Comparison of ENCODE assay signal across 8 cellular contexts in the genomic region with DNA sequence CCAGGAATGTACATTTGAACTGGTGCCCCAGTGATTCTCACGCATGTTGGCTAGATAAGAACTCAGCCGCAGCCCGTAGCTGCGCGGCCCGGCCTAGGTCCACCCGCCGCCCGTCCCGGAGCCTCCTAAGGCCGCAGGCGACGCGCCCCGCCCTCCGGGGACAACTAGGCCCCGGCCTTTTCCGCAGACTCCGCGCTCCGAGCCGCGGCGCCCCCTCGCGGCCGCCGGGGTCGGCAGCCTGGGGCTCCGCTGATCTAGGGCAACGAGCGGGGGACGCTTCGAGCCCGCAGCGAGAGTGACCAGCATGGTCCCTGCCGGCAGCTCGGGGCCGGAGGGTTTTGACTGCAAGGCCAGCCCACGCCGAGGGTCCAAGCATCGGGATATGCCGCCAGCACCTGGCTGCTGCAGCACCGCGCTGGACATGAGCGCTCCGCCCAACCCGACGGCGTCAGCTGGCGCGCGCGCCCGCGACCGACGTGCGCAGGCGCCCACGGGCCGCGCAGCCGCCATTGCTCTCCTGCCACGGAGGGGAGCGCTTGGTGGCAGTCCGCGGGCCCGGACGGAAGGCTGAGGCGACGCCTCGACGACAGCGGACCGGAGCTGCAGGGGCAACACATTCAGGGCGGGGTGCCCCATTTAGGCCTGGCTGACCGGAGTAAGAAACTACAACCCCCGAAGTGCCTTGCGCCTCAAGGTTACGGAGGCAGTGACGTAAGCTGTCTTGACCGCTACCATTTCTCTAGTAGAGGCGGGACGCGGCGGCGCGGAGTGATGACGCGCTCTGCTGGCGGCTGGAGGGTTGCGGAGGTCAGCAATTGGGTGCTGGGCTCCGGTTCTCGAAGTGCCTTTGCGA. TPM values are rescaled to one million over a fixed set of nuclear protein-coding genes. Genes with fewer than 3 reads are reported as not detected.
DNase-seq lines count a peak whose midpoint lies in the region; TF ChIP-seq lines count a peak whose summit lies in the region.

A gene with protein sequence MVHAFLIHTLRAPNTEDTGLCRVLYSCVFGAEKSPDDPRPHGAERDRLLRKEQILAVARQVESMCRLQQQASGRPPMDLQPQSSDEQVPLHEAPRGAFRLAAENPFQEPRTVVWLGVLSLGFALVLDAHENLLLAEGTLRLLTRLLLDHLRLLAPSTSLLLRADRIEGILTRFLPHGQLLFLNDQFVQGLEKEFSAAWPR (plus strand): TSS at position 500 of the 853 bp plus-strand sequence. CDS start 1,571 bp downstream, outside the sequence.

- peak within 1 kb of the TSS; percentile 92 for H3K4me2 ChIP-seq in MM.1S (ENCODE audit: low read depth, low read length)
- H3K4me2 ChIP-seq in neural progenitor cell, result peak within 1 kb of the TSS; percentile 94

- H3K27me3 Mint-ChIP-seq in neural progenitor cell (ENCODE audit: insufficient read depth, low read depth), result peaks cover 2% of the 10 kb centered on the region

- H4K20me1 ChIP-seq in MM.1S (ENCODE audit: insufficient read depth, low read length) (no peaks in the 10 kb centered on the region), neural progenitor cell (ENCODE audit: low read depth) (no peaks in the 10 kb centered on the region)

- DNase-seq in GF-D8 (lab: John Stamatoyannopoulos, UW) (peak; percentile 89), HCEC 1CT (peak; percentile 96), MM.1S (peak; percentile 97), SIG-M5 (lab: John Stamatoyannopoulos, UW) (peak; percentile 39), activated gamma-delta T cell (lab: John Stamatoyannopoulos, UW) (peak; percentile 96), foreskin fibroblast (peak; percentile 93 to 98), neural progenitor cell (ENCODE audit: low spot score) (peak; percentile 99)

- no peaks in the 10 kb centered on the region for H3K36me3 Mint-ChIP-seq in neural progenitor cell

- TF ChIP-seq CTCF in MM.1S (IDR thresholded peaks at IDR 0.05; ENCODE audit: low read length) (peak; percentile 95), foreskin fibroblast (IDR thresholded peaks at IDR 0.05; ENCODE audit: low read depth, low read length) (peak; percentile 97), neural progenitor cell (IDR thresholded peaks at IDR 0.05) (peak; percentile 99)

- H3K9ac ChIP-seq in MM.1S (ENCODE audit: low read length), result peak within 1 kb of the TSS; percentile 99
- peak within 1 kb of the TSS; percentile 72 for H3K9ac ChIP-seq in neural progenitor cell
- H3K9ac ChIP-seq in subcutaneous abdominal adipose tissue (ENCODE audit: low read length in 5 of 5), result peak within 1 kb of the TSS; percentile 68 to 96 (median 89)

- H3K27ac Mint-ChIP-seq in neural progenitor cell, result peak within 1 kb of the TSS; percentile 85

- H3K4me3 Mint-ChIP-seq in neural progenitor cell, result peak within 1 kb of the TSS; percentile 88

- no peaks in the 10 kb centered on the region for H3K9me3 Mint-ChIP-seq in neural progenitor cell

- H3K36me3 ChIP-seq in MM.1S (replicated peaks; ENCODE audit: insufficient read depth, low read length), result no peaks in the 10 kb centered on the region
- H3K36me3 ChIP-seq in neural progenitor cell, result no peaks in the 10 kb centered on the region
- peaks cover 4 to 35% (median 26%) of the 10 kb centered on the region in 5 donors for H3K36me3 ChIP-seq in subcutaneous abdominal adipose tissue (ENCODE audit: control insufficient read depth in 5 of 5, insufficient read depth in 5 of 5, low read length in 5 of 5)

- H3F3A ChIP-seq in MM.1S (ENCODE audit: insufficient read depth, low read length) (peaks cover 6% of the 10 kb centered on the region; the same call in 1 of the 2 replicates), neural progenitor cell (ENCODE audit: low read depth) (peaks cover 28% of the 10 kb centered on the region)

- H2AFZ ChIP-seq in MM.1S (ENCODE audit: low read length) (peak within 1 kb of the TSS; percentile 94), neural progenitor cell (replicated peaks) (peak within 1 kb of the TSS; percentile 90)

- H3K27me3 ChIP-seq in MM.1S (replicated peaks; ENCODE audit: insufficient read depth, low read length) (no peaks in the 10 kb centered on the region), neural progenitor cell (no peaks in the 10 kb centered on the region), subcutaneous abdominal adipose tissue (ENCODE audit: control insufficient read depth in 5 of 5, insufficient read depth in 4 of 5, low read length in 5 of 5) (no peaks in the 10 kb centered on the region)

- H3K4me1 Mint-ChIP-seq in neural progenitor cell, result peaks cover 33% of the 10 kb centered on the region

- H3K4me3 ChIP-seq in MM.1S (ENCODE audit: low read length) (peak within 1 kb of the TSS; percentile 95), foreskin fibroblast (ENCODE audit: low read depth in 1 of 2, low read length in 2 of 2) (peak within 1 kb of the TSS; percentile 69 to 88), neural progenitor cell (peak within 1 kb of the TSS; percentile 88), subcutaneous abdominal adipose tissue (ENCODE audit: low read depth in 1 of 5, low read length in 5 of 5) (peak within 1 kb of the TSS; percentile 71 to 84 (median 84))

- H3K9me3 ChIP-seq in MM.1S (replicated peaks; ENCODE audit: insufficient read depth, low read length) (no peaks in the 10 kb centered on the region), neural progenitor cell (ENCODE audit: low read depth) (no peaks in the 10 kb centered on the region), subcutaneous abdominal adipose tissue (ENCODE audit: control insufficient read depth in 5 of 5, low read length in 5 of 5) (no peaks in the 10 kb centered on the region)

- no peaks in the 10 kb centered on the region for H3K9me2 ChIP-seq in MM.1S (replicated peaks; ENCODE audit: insufficient read depth, low read length)

- H3K79me2 ChIP-seq in MM.1S (ENCODE audit: low read length) (peaks cover 10% of the 10 kb centered on the region), neural progenitor cell (ENCODE audit: low read depth) (peaks cover 4% of the 10 kb centered on the region)

- H3K27ac ChIP-seq in MM.1S (ENCODE audit: low read length) (peak within 1 kb of the TSS; percentile 96), neural progenitor cell (peak within 1 kb of the TSS; percentile 59), subcutaneous abdominal adipose tissue (ENCODE audit: low read depth, low read length) (peak within 1 kb of the TSS; percentile 95)

- 0 out of 2 replicates have a peak, but pooled peaks cover 5% of the 10 kb centered on the region for H3K4me1 ChIP-seq in MM.1S (ENCODE audit: low read length)
- peaks cover 10% of the 10 kb centered on the region for H3K4me1 ChIP-seq in neural progenitor cell
- peaks cover 4 to 29% (median 28%) of the 10 kb centered on the region in 5 donors for H3K4me1 ChIP-seq in subcutaneous abdominal adipose tissue (ENCODE audit: control insufficient read depth in 5 of 5, insufficient read depth in 5 of 5, low read length in 5 of 5)

RNA-seq across cellular contexts. Expression of the gene that starts here (rescaled TPM):
- 1.2 and 3.4 TPM in 2 replicates for total RNA-seq in neural progenitor cell (ENCODE audit: low replicate concordance)

Comparison
In these comparisons a context has a peak if more than half of its experiments do, and no peak if none do; other contexts are left out.
1. Peak in every context shown above with its lines: DNase-seq, H3K4me3 ChIP-seq and H3K27ac ChIP-seq.
2. DNase-seq: peak in every context shown above with its lines; median percentile 99 in neural progenitor cell; 97 in MM.1S; 96 in HCEC 1CT; 96 in activated gamma-delta T cell; 96 in foreskin fibroblast; 89 in GF-D8; 39 in SIG-M5.